ENCODE assay signal across 13 cellular contexts in the genomic region with DNA sequence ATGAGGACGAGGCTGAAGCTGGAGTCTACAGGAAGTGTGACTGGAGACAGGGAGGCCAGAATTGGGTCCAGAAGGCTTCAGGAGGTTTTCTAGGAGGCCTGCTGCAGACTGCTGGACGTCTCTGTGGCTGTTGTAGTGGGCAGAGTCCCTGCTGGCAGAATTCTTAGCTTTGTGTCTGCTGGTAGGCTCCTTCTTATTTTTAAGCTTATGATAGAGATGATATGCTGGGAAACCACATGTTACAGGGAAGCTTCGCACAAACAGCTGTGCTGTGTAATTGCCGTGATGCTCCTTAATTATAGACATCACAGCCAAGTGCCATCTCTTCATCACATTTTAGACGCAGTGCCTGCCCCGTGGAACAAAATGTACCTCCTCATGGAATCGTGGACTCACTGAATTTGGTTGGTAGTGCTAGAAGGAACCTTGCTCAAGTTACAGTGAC.
A peak's percentile ranks its signal among the peaks of the same experiment; 100 is the strongest.
DNase-seq lines count a peak whose midpoint lies in the region; ATAC-seq, FAIRE-seq and TF ChIP-seq lines count a peak whose summit lies in the region.
"Had no signal": no experiment of that assay in that cellular context is flagged by ENCODE, and none has a peak within 500 bp of the region (broad histone marks: within the 10 kb centered on the region; RNA-seq: fewer than 3 reads in every experiment).

No MANE protein-coding gene starts in this region.

- H3K27me3 ChIP-seq in Karpas-422 (ENCODE audit: low read length) (0 out of 2 replicates have a peak, but pooled peaks cover 2% of the 10 kb centered on the region), body of pancreas (no peaks in the 10 kb centered on the region), keratinocyte (ENCODE audit: control insufficient read depth, extremely low read depth, insufficient read depth, low read length) (no peaks in the 10 kb centered on the region), stomach (peaks cover 0 to 5% (median 0%) of the 10 kb centered on the region in 3 donors), GM23338 (ENCODE audit: insufficient read depth) (no peaks in the 10 kb centered on the region)

- TF ChIP-seq EP300 in stomach (IDR thresholded peaks at IDR 0.05), result no peak

- no peak overlapping the region for H2AFZ ChIP-seq in Karpas-422 (ENCODE audit: low read length)
- H2AFZ ChIP-seq in keratinocyte (ENCODE audit: control insufficient read depth, low read length), result no peak overlapping the region
- no peak overlapping the region for H2AFZ ChIP-seq in GM23338

- no peaks in the 10 kb centered on the region for H3K79me2 ChIP-seq in Karpas-422 (ENCODE audit: low read length)
- no peaks in the 10 kb centered on the region for H3K79me2 ChIP-seq in keratinocyte (ENCODE audit: control insufficient read depth, insufficient read depth, low read length)
- no peaks in the 10 kb centered on the region for H3K79me2 ChIP-seq in GM23338 (replicated peaks; ENCODE audit: insufficient read depth)

- no peak overlapping the region for H3K4me3 Mint-ChIP-seq in GM23338
- no peak overlapping the region for H3K4me3 Mint-ChIP-seq in activated T-helper 1 cell treated with anti-CD3 and anti-CD28 coated beads, Interleukin-12 subunit alpha, Interleukin-12 subunit beta, Interleukin-2, Interleukin-4 antibody, amounts not matched to agents 30 ng/mL and 10 ng/mL and 1 ng/mL, durations not matched to agents 14 hours and 24 hours and 36 hours
- H3K4me3 Mint-ChIP-seq: activated CD8-positive, alpha-beta T cell treated with anti-CD3 and anti-CD28 coated beads, Interleukin-2, amount 10 ng/mL, durations not matched to agents 7 days and 5 days; CD8-positive, alpha-beta memory T cell had no signal

- H3K9me3 ChIP-seq in Karpas-422 (ENCODE audit: low read length) (no peaks in the 10 kb centered on the region), body of pancreas (no peaks in the 10 kb centered on the region), keratinocyte (ENCODE audit: control insufficient read depth, low read depth, low read length) (no peaks in the 10 kb centered on the region), stomach (no peaks in the 10 kb centered on the region)

- TF ChIP-seq CTCF in body of pancreas (IDR thresholded peaks at IDR 0.05) (no peak), keratinocyte (optimal IDR thresholded peaks at IDR 0.05 in 1 of 3, IDR thresholded peaks at IDR 0.05 in 1 of 3, conservative IDR thresholded peaks at IDR 0.05 in 1 of 3; ENCODE audit: extremely low read depth in 1 of 3, insufficient read depth in 2 of 3, low read length in 3 of 3) (no peak), stomach (IDR thresholded peaks at IDR 0.05) (no peak), GM23338 (conservative IDR thresholded peaks at IDR 0.05; ENCODE audit: low read depth in 2 of 2) (no peak)

- 50 to 68% methylated on average over 7 of the region's 7 CpGs for WGBS in body of pancreas, 2 donors
- WGBS in stomach, 5 donors, result 42 to 68% (median 64%) methylated on average over 6 to 7 of the region's 7 CpGs

- H3K36me3 ChIP-seq in Karpas-422 (ENCODE audit: insufficient read depth, low read length) (no peaks in the 10 kb centered on the region), body of pancreas (replicated peaks in 1 of 2; ENCODE audit: insufficient read depth in 1 of 2, low read depth in 2 of 2) (no peaks in the 10 kb centered on the region), keratinocyte (ENCODE audit: control insufficient read depth in 2 of 2, extremely low read depth in 1 of 2, insufficient read depth in 2 of 2, low read length in 2 of 2) (no peaks in the 10 kb centered on the region), stomach (no peaks in the 10 kb centered on the region), GM23338 (ENCODE audit: insufficient read depth) (peaks cover 3% of the 10 kb centered on the region; the same call in 1 of the 2 replicates)

- H3K9me1 ChIP-seq in keratinocyte (ENCODE audit: control insufficient read depth, extremely low read depth, insufficient read depth, low read length), result no peaks in the 10 kb centered on the region

- H3K4me3 ChIP-seq in Karpas-422 (ENCODE audit: low read length), result no peak overlapping the region
- H3K4me3 ChIP-seq in body of pancreas, result no peak overlapping the region
- no peak overlapping the region for H3K4me3 ChIP-seq in keratinocyte (ENCODE audit: control insufficient read depth in 2 of 3, extremely low read depth in 1 of 3, insufficient read depth in 2 of 3, low read depth in 1 of 3, low read length in 3 of 3)
- no peak overlapping the region for H3K4me3 ChIP-seq in stomach
- H3K4me3 ChIP-seq in GM23338, result no peak overlapping the region

- no peak for FAIRE-seq in keratinocyte (lab: Jason Lieb, UNC)

- no peak overlapping the region for H3K27ac Mint-ChIP-seq in GM23338
- no peak overlapping the region for H3K27ac Mint-ChIP-seq in activated T-helper 1 cell treated with anti-CD3 and anti-CD28 coated beads, Interleukin-12 subunit alpha, Interleukin-12 subunit beta, Interleukin-2, Interleukin-4 antibody, amounts not matched to agents 30 ng/mL and 10 ng/mL and 1 ng/mL, durations not matched to agents 14 hours and 24 hours and 36 hours
- H3K27ac Mint-ChIP-seq: activated CD8-positive, alpha-beta T cell treated with anti-CD3 and anti-CD28 coated beads, Interleukin-2, amount 10 ng/mL, durations not matched to agents 7 days and 5 days had no signal

- dilution Hi-C loops in keratinocyte (cut with MboI; ENCODE audit: extremely low pct_ligation_motif_present, low sequenced_read_pairs), result no loop called here

- intact Hi-C loops in body of pancreas (cut with DNase I) (no loop called here), stomach (cut with DNase I; ENCODE audit: low total_unique reads) (no loop called here)
- intact Hi-C loops in activated T-helper 1 cell treated with anti-CD3 and anti-CD28 coated beads, Interleukin-12 subunit alpha, Interleukin-12 subunit beta, Interleukin-2, Interleukin-4 antibody, amounts not matched to agents 30 ng/mL and 10 ng/mL and 1 ng/mL, durations not matched to agents 14 hours and 24 hours and 36 hours (cut with micrococcal nuclease), result no loop called here

- no peaks in the 10 kb centered on the region for H3K27me3 Mint-ChIP-seq in GM23338 (ENCODE audit: insufficient read depth, low read depth, poor library complexity)
- H3K27me3 Mint-ChIP-seq in activated T-helper 1 cell treated with anti-CD3 and anti-CD28 coated beads, Interleukin-12 subunit alpha, Interleukin-12 subunit beta, Interleukin-2, Interleukin-4 antibody, amounts not matched to agents 30 ng/mL and 10 ng/mL and 1 ng/mL, durations not matched to agents 14 hours and 24 hours and 36 hours (ENCODE audit: insufficient read depth), result no peaks in the 10 kb centered on the region

- H3K4me1 ChIP-seq in Karpas-422 (ENCODE audit: low read length) (no peaks in the 10 kb centered on the region), body of pancreas (peaks cover 20% of the 10 kb centered on the region), keratinocyte (ENCODE audit: control insufficient read depth, extremely low read depth, insufficient read depth, low read length) (peaks cover 25% of the 10 kb centered on the region), stomach (peaks cover 0 to 19% (median 8%) of the 10 kb centered on the region in 4 donors), GM23338 (ENCODE audit: insufficient read depth) (no peaks in the 10 kb centered on the region)

- H3K4me2 ChIP-seq in Karpas-422 (ENCODE audit: low read depth, low read length, poor library complexity, severe bottlenecking) (no peak overlapping the region), keratinocyte (ENCODE audit: control insufficient read depth, extremely low read depth, insufficient read depth, low read depth, low read length) (peak overlapping the region; percentile 69), GM23338 (no peak overlapping the region)

- peak; percentile 31 for DNase-seq in Karpas-422
- DNase-seq in body of pancreas, result no peak
- no peak for DNase-seq in keratinocyte (ENCODE audit: low read depth, low spot score)
- DNase-seq in stomach, result no peak
- DNase-seq in GM23338 (ENCODE audit: low spot score), result no peak
- no peak for DNase-seq in hypothalamus (lab: John Stamatoyannopoulos, UW)
- DNase-seq in epidermal melanocyte (ENCODE audit: insufficient read length, low spot score), result no peak
- DNase-seq in activated T-helper 1 cell treated with anti-CD3 and anti-CD28 coated beads, Interleukin-12 subunit alpha, Interleukin-12 subunit beta, Interleukin-2, Interleukin-4 antibody, amounts not matched to agents 30 ng/mL and 10 ng/mL and 1 ng/mL, durations not matched to agents 14 hours and 24 hours and 36 hours (ENCODE audit: low spot score), result no peak
- DNase-seq: activated CD8-positive, alpha-beta T cell treated with anti-CD3 and anti-CD28 coated beads, Interleukin-2, amount 10 ng/mL, durations not matched to agents 7 days and 5 days; activated naive CD4-positive, alpha-beta T cell treated with anti-CD3 and anti-CD28 coated beads, Interleukin-2, amount 50 U/mL, for 16 hours; CD8-positive, alpha-beta memory T cell; effector CD4-positive, alpha-beta T cell; NCI-H2081 had no signal

- no peaks in the 10 kb centered on the region for H3F3A ChIP-seq in GM23338 (replicated peaks; ENCODE audit: low read depth)

- H3K9me3 Mint-ChIP-seq in GM23338, result peaks cover 15% of the 10 kb centered on the region
- no peaks in the 10 kb centered on the region for H3K9me3 Mint-ChIP-seq in activated T-helper 1 cell treated with anti-CD3 and anti-CD28 coated beads, Interleukin-12 subunit alpha, Interleukin-12 subunit beta, Interleukin-2, Interleukin-4 antibody, amounts not matched to agents 30 ng/mL and 10 ng/mL and 1 ng/mL, durations not matched to agents 14 hours and 24 hours and 36 hours

- ATAC-seq in body of pancreas (peak; percentile 5), GM23338 (no peak)
- ATAC-seq: activated CD8-positive, alpha-beta T cell treated with anti-CD3 and anti-CD28 coated beads, Interleukin-2, amount 10 ng/mL, durations not matched to agents 7 days and 5 days had no signal

- H3K4me1 Mint-ChIP-seq in GM23338, result peaks cover 7% of the 10 kb centered on the region; the same call in 1 of the 3 replicates
- no peaks in the 10 kb centered on the region for H3K4me1 Mint-ChIP-seq in activated T-helper 1 cell treated with anti-CD3 and anti-CD28 coated beads, Interleukin-12 subunit alpha, Interleukin-12 subunit beta, Interleukin-2, Interleukin-4 antibody, amounts not matched to agents 30 ng/mL and 10 ng/mL and 1 ng/mL, durations not matched to agents 14 hours and 24 hours and 36 hours (ENCODE audit: low read depth)
- H3K4me1 Mint-ChIP-seq: CD8-positive, alpha-beta memory T cell had no signal

- H3K36me3 Mint-ChIP-seq in GM23338 (ENCODE audit: low read depth), result peaks cover 6% of the 10 kb centered on the region; the same call in 2 of the 3 replicates
- no peaks in the 10 kb centered on the region for H3K36me3 Mint-ChIP-seq in activated T-helper 1 cell treated with anti-CD3 and anti-CD28 coated beads, Interleukin-12 subunit alpha, Interleukin-12 subunit beta, Interleukin-2, Interleukin-4 antibody, amounts not matched to agents 30 ng/mL and 10 ng/mL and 1 ng/mL, durations not matched to agents 14 hours and 24 hours and 36 hours (ENCODE audit: low read depth)
- H3K36me3 Mint-ChIP-seq: CD8-positive, alpha-beta memory T cell had no signal

- H3K9ac ChIP-seq in Karpas-422 (ENCODE audit: low read length), result no peak overlapping the region
- no peak overlapping the region for H3K9ac ChIP-seq in keratinocyte (ENCODE audit: control insufficient read depth, extremely low read depth, insufficient read depth, low read length)

- H3K9me2 ChIP-seq in Karpas-422 (replicated peaks; ENCODE audit: insufficient read depth, low read length) (no peaks in the 10 kb centered on the region), GM23338 (ENCODE audit: insufficient read depth) (no peaks in the 10 kb centered on the region)

- H3K27ac ChIP-seq in Karpas-422 (ENCODE audit: low read length), result no peak overlapping the region
- peak overlapping the region in 3 of 4 donors; percentile 39 to 49 (median 40) for H3K27ac ChIP-seq in body of pancreas
- no peak overlapping the region for H3K27ac ChIP-seq in keratinocyte (ENCODE audit: control insufficient read depth, insufficient read depth, low read length)
- peak overlapping the region in 4 of 5 donors; percentile 21 to 55 (median 33) for H3K27ac ChIP-seq in stomach
- no peak overlapping the region for H3K27ac ChIP-seq in GM23338 (ENCODE audit: low read depth)

- H4K20me1 ChIP-seq in Karpas-422 (ENCODE audit: insufficient read depth, low read depth, low read length), result no peaks in the 10 kb centered on the region
- H4K20me1 ChIP-seq in keratinocyte (ENCODE audit: control insufficient read depth, extremely low read depth, insufficient read depth, low read length), result no peaks in the 10 kb centered on the region
- H4K20me1 ChIP-seq in GM23338 (replicated peaks; ENCODE audit: insufficient read depth), result no peaks in the 10 kb centered on the region

- TF ChIP-seq POLR2A in body of pancreas (IDR thresholded peaks at IDR 0.05), result no peak
- TF ChIP-seq POLR2A in stomach (IDR thresholded peaks at IDR 0.05), result no peak

Comparison
In these comparisons a context has a peak if more than half of its experiments do, and no peak if none do; other contexts are left out.
1. H3K27ac ChIP-seq: peak in body of pancreas (3 of 4) and stomach (4 of 5); none in Karpas-422 (single experiment), keratinocyte (single experiment) and GM23338 (single experiment).